8 cellular contexts compared by ENCODE assay signal in genomic region chrX:100819837-100820666, GRCh38. TPM values are rescaled to one million over a fixed set of nuclear protein-coding genes. Genes with fewer than 3 reads are reported as not detected.
DNase-seq lines count a peak whose midpoint lies in the region; ATAC-seq and TF ChIP-seq lines count a peak whose summit lies in the region.

TSS of gene CSTF2 (plus strand) at chrX:100820391. CDS start at chrX:100820417, 26 bp downstream.

- no peaks in the 10 kb centered on the region for H3K27me3 ChIP-seq in CD8-positive, alpha-beta T cell (ENCODE audit: insufficient read depth, low read length)
- H3K27me3 ChIP-seq in ectodermal cell (ENCODE audit: control insufficient read depth, insufficient read depth, low read length, poor library complexity, severe bottlenecking) = no peaks in the 10 kb centered on the region
- H3K27me3 ChIP-seq in lung (ENCODE audit: control insufficient read depth, insufficient read depth) = peaks cover 4% of the 10 kb centered on the region

- H3K4me1 ChIP-seq in CD8-positive, alpha-beta T cell (ENCODE audit: insufficient read depth, low read length) = no peaks in the 10 kb centered on the region
- no peaks in the 10 kb centered on the region for H3K4me1 ChIP-seq in ectodermal cell (ENCODE audit: control insufficient read depth, insufficient read depth, low read length)
- no peaks in the 10 kb centered on the region for H3K4me1 ChIP-seq in lung (ENCODE audit: control insufficient read depth in 2 of 2, insufficient read depth in 2 of 2, low read length in 2 of 2)

- H3K27ac Mint-ChIP-seq in CD8-positive, alpha-beta T cell = peak within 1 kb of the TSS; percentile 90
- peak within 1 kb of the TSS; percentile 81 for H3K27ac Mint-ChIP-seq in activated CD4-positive, alpha-beta memory T cell treated with anti-CD3 and anti-CD28 coated beads, Interleukin-2, amount 10 ng/mL, durations not matched to agents 7 days and 5 days

- H3K9me3 ChIP-seq in CD8-positive, alpha-beta T cell (ENCODE audit: low read length) = no peaks in the 10 kb centered on the region
- H3K9me3 ChIP-seq in ectodermal cell (ENCODE audit: control insufficient read depth, low read length) = no peaks in the 10 kb centered on the region
- peaks cover 0 to 2% of the 10 kb centered on the region in 2 donors for H3K9me3 ChIP-seq in lung (ENCODE audit: control insufficient read depth in 2 of 2, insufficient read depth in 1 of 2, low read length in 1 of 2)

- intact Hi-C loops in CD8-positive, alpha-beta T cell (cut with DNase I, micrococcal nuclease) = loop anchor here (1.0 to 10.0 kb wide), 9 partner anchors 107 to 1115 kb away; partner anchors contain the start of genes CENPI (in 2 of the 2), ZMAT1 (in 2 of the 2), GLA (in 1 of the 2) and HNRNPH2 (in 1 of the 2)

- H3K4me1 Mint-ChIP-seq in CD8-positive, alpha-beta T cell (ENCODE audit: low read depth) = peaks cover 18% of the 10 kb centered on the region
- H3K4me1 Mint-ChIP-seq in activated CD4-positive, alpha-beta memory T cell treated with anti-CD3 and anti-CD28 coated beads, Interleukin-2, amount 10 ng/mL, durations not matched to agents 7 days and 5 days = peaks cover 14% of the 10 kb centered on the region

- peak within 1 kb of the TSS; percentile 90 for H3K4me3 Mint-ChIP-seq in CD8-positive, alpha-beta T cell
- peak within 1 kb of the TSS; percentile 93 for H3K4me3 Mint-ChIP-seq in activated CD4-positive, alpha-beta memory T cell treated with anti-CD3 and anti-CD28 coated beads, Interleukin-2, amount 10 ng/mL, durations not matched to agents 7 days and 5 days

- POLR2A ChIA-PET in CD8-positive, alpha-beta T cell (lab: Charles Lee) = interaction anchor here (0.6 to 1.2 kb wide), 3 partner anchors 11 to 495 kb away, joined by 3 to 5 read pairs (median 3); no protein-coding TSS in a partner anchor
- POLR2A ChIA-PET in activated CD4-positive, alpha-beta memory T cell treated with anti-CD3 and anti-CD28 coated beads, Interleukin-2, amount 10 ng/mL, durations not matched to agents 7 days and 5 days (lab: Charles Lee) = interaction anchor here (0.9 to 2.2 kb wide), 2 partner anchors 10 to 529 kb away, joined by 3 to 25 read pairs; no protein-coding TSS in a partner anchor

- DNase-seq in CD8-positive, alpha-beta T cell = peak; percentile 53 to 84 (median 72)
- DNase-seq in NCI-H82 (lab: John Stamatoyannopoulos, UW) (peak; percentile 93), lung (ENCODE audit: low spot score) (peak; percentile 80)
- DNase-seq in activated CD4-positive, alpha-beta memory T cell treated with anti-CD3 and anti-CD28 coated beads, Interleukin-2, amount 10 ng/mL, durations not matched to agents 7 days and 5 days = peak; percentile 83
- DNase-seq in stimulated activated CD4-positive, alpha-beta T cell treated with anti-CD3 and anti-CD28 coated beads, TNF-alpha, amount 100 ng/mL, for 24 hours (ENCODE audit: low read depth in 3 of 3) = peak; percentile 52 to 76 (median 57)

- no peak for TF ChIP-seq CTCF in CD8-positive, alpha-beta T cell (IDR thresholded peaks at IDR 0.05)
- TF ChIP-seq CTCF in lung (IDR thresholded peaks at IDR 0.05; ENCODE audit: control extremely low read depth, extremely low read depth) = no peak

- WGBS in ectodermal cell, 2 experiments = 1 to 2% methylated on average over 49 of the region's 49 CpGs
- 0 to 36% methylated on average over 37 to 49 of the region's 49 CpGs for WGBS in lung, 2 donors

- CTCF ChIA-PET in CD8-positive, alpha-beta T cell (lab: Charles Lee) = no interaction called here
- CTCF ChIA-PET in activated CD4-positive, alpha-beta memory T cell treated with anti-CD3 and anti-CD28 coated beads, Interleukin-2, amount 10 ng/mL, durations not matched to agents 7 days and 5 days (lab: Charles Lee) = interaction anchor here (0.7 kb wide), 1 partner anchor 10 kb away, joined by 3 read pairs; no protein-coding TSS in a partner anchor

- H3K27me3 Mint-ChIP-seq in CD8-positive, alpha-beta T cell (ENCODE audit: low read depth) = peaks cover 4% of the 10 kb centered on the region
- H3K27me3 Mint-ChIP-seq in activated CD4-positive, alpha-beta memory T cell treated with anti-CD3 and anti-CD28 coated beads, Interleukin-2, amount 10 ng/mL, durations not matched to agents 7 days and 5 days = peaks cover 6% of the 10 kb centered on the region

- H3K27ac ChIP-seq in CD8-positive, alpha-beta T cell (ENCODE audit: low read depth, low read length) = peak within 1 kb of the TSS; percentile 92
- H3K27ac ChIP-seq in ectodermal cell (ENCODE audit: insufficient read depth, low read depth, low read length, poor library complexity, severe bottlenecking) (no peak within 1 kb of the TSS), lung (ENCODE audit: low read depth in 1 of 2, low read length in 1 of 2) (peak within 1 kb of the TSS in 1 of 2 donors; percentile 29)

- peaks cover 27% of the 10 kb centered on the region for H3K36me3 Mint-ChIP-seq in CD8-positive, alpha-beta T cell
- H3K36me3 Mint-ChIP-seq in activated CD4-positive, alpha-beta memory T cell treated with anti-CD3 and anti-CD28 coated beads, Interleukin-2, amount 10 ng/mL, durations not matched to agents 7 days and 5 days (ENCODE audit: low read depth) = peaks cover 21% of the 10 kb centered on the region

- peak; percentile 95 for ATAC-seq in CD8-positive, alpha-beta T cell
- ATAC-seq in GM19452 (IDR thresholded peaks at IDR 0.05; ENCODE audit: unreplicated experiment) (peak; percentile 99), HG03575 (IDR thresholded peaks at IDR 0.05; ENCODE audit: extremely low read depth, insufficient number of reproducible peaks, low FRiP score, unreplicated experiment) (peak; percentile 90), lung (ENCODE audit: insufficient read depth, low FRiP score) (peak; percentile 99)

- peaks cover 9% of the 10 kb centered on the region for H3K36me3 ChIP-seq in CD8-positive, alpha-beta T cell (ENCODE audit: insufficient read depth, low read length)
- H3K36me3 ChIP-seq in ectodermal cell (ENCODE audit: control insufficient read depth, insufficient read depth, low read length) = no peaks in the 10 kb centered on the region
- no peaks in the 10 kb centered on the region for H3K36me3 ChIP-seq in lung (ENCODE audit: control insufficient read depth in 2 of 2, insufficient read depth in 2 of 2, low read length in 2 of 2)

- H3K4me3 ChIP-seq in CD8-positive, alpha-beta T cell (ENCODE audit: low read depth, low read length) = peak within 1 kb of the TSS; percentile 65
- H3K4me3 ChIP-seq in ectodermal cell (ENCODE audit: insufficient read depth, low read depth, low read length) (peak within 1 kb of the TSS; percentile 63), lung (peak within 1 kb of the TSS; percentile 75)

- H3K9me3 Mint-ChIP-seq in CD8-positive, alpha-beta T cell = no peaks in the 10 kb centered on the region
- H3K9me3 Mint-ChIP-seq in activated CD4-positive, alpha-beta memory T cell treated with anti-CD3 and anti-CD28 coated beads, Interleukin-2, amount 10 ng/mL, durations not matched to agents 7 days and 5 days = no peaks in the 10 kb centered on the region

RNA-seq across cellular contexts. Expression of gene CSTF2, which starts in this region (rescaled TPM):
- total RNA-seq in CD8-positive, alpha-beta T cell = 10 to 100 TPM; 10.1 to 10.6 TPM
- 10 to 100 TPM; 33.3 to 36.3 TPM for total RNA-seq in activated CD4-positive, alpha-beta memory T cell treated with anti-CD3 and anti-CD28 coated beads, Interleukin-2, amount 10 ng/mL, durations not matched to agents 7 days and 5 days
- polyA plus RNA-seq in ectodermal cell (2013, experiment 1 of 4) = 26.3 TPM
- 24.9 TPM for polyA plus RNA-seq in ectodermal cell (2013, experiment 2 of 4)
- 21.7 TPM for polyA plus RNA-seq in ectodermal cell (2013, experiment 3 of 4)
- polyA plus RNA-seq in ectodermal cell (2013, experiment 4 of 4) = 21.8 TPM
- 10 to 100 TPM; 12.3 to 18.5 TPM for total RNA-seq in lung
- polyA plus RNA-seq in lung = 10 to 100 TPM in 1 of 2 donors, 1 to 10 TPM in 1; 4.6 to 13.3 TPM
